In genomic region chr1:150560011-150560438, GRCh38 we compare ENCODE assay signal across 9 cellular contexts. TPM values are rescaled to one million over a fixed set of nuclear protein-coding genes. Genes with fewer than 3 reads are reported as not detected.
DNase-seq lines count a peak whose midpoint lies in the region; ATAC-seq, FAIRE-seq and TF ChIP-seq lines count a peak whose summit lies in the region.
"Had no signal": no experiment of that assay in that cellular context is flagged by ENCODE, and none has a peak within 500 bp of the region (broad histone marks: within the 10 kb centered on the region; RNA-seq: fewer than 3 reads in every experiment).

No MANE protein-coding gene starts in this region.

- CTCF ChIA-PET in GM12878 (lab: Yijun Ruan, JAX), result interaction anchor here (0.6 to 13.7 kb wide), 52 partner anchors 9 to 446 kb away, joined by 3 to 390 read pairs (median 5); partner anchors contain the start of genes ANXA9, CA14, CTSS and ENSA

- peak; percentile 92 to 99 (median 96) for TF ChIP-seq CTCF in GM12878 (IDR thresholded peaks at IDR 0.05 in 2 of 3, conservative IDR thresholded peaks at IDR 0.05 in 1 of 3; ENCODE audit: control insufficient read depth in 2 of 3, extremely low read depth in 1 of 3, insufficient read depth in 1 of 3, low read depth in 3 of 3, low read length in 3 of 3)

- WGBS in GM12878 (ENCODE audit: insufficient coverage, insufficient replicate concordance, low lambda C conversion rate, missing lambda C conversion rate), result 4% methylated on average over 9 of the region's 9 CpGs

- POLR2A ChIA-PET in GM12878 (lab: Charles Lee), result interaction anchor here (0.5 to 10.5 kb wide), 4 partner anchors 19 to 69 kb away, joined by 3 to 95 read pairs (median 36); partner anchors contain the start of gene ENSA

- H3K4me2 ChIP-seq in GM12878 (ENCODE audit: control insufficient read depth, insufficient read depth), result peak overlapping the region; percentile 97; the same call in 1 of the 2 replicates

- intact Hi-C loops in GM12878 (cut with micrococcal nuclease; ENCODE audit: unreplicated experiment), result loop anchor here (2.0 to 5.0 kb wide), 5 partner anchors 137 to 417 kb away; partner anchors contain the start of genes CTSS, GOLPH3L and SETDB1

- TF ChIP-seq POLR2A in GM12878 (IDR thresholded peaks at IDR 0.05; ENCODE audit: low read depth, low read length), result peak; percentile 16

- ATAC-seq in GM12878, result peak; percentile 42
- ATAC-seq in HG03280 (IDR thresholded peaks at IDR 0.05; ENCODE audit: unreplicated experiment), result no peak
- ATAC-seq in GM19452 (IDR thresholded peaks at IDR 0.05; ENCODE audit: unreplicated experiment), result no peak

- H3K36me3 ChIP-seq in GM12878 (ENCODE audit: control insufficient read depth in 2 of 2, insufficient read depth in 2 of 2, low read length in 1 of 2), result no peaks in the 10 kb centered on the region
- no peaks in the 10 kb centered on the region for H3K36me3 ChIP-seq in iPS-20b (ENCODE audit: insufficient read depth, low read depth, low read length)

- DNase-seq in GDM1 (lab: John Stamatoyannopoulos, UW) (peak; percentile 44), NCI-H1092 treated with DMSO at 0.1 percent for 48 hours (lab: John Stamatoyannopoulos, UW) (peak; percentile 71), T-helper 2 cell (peak; percentile 32 to 74 (median 58)), GM12878 (ENCODE audit: low read depth, low spot score) (no peak)

- H3K27ac ChIP-seq in GM12878 (ENCODE audit: control insufficient read depth, insufficient read depth), result no peak overlapping the region
- H3K27ac ChIP-seq in iPS-20b (ENCODE audit: low read length), result no peak overlapping the region
- H3K27ac ChIP-seq in skin epidermis, result peak overlapping the region in 18 of 21 experiments; percentile 98 to 100 (median 100)

- H2AFZ ChIP-seq in GM12878 (ENCODE audit: control insufficient read depth, low read depth, low read length), result no peak overlapping the region

- H3K27me3 ChIP-seq in GM12878 (replicated peaks in 1 of 2; ENCODE audit: control insufficient read depth in 2 of 2, insufficient read depth in 2 of 2, low read length in 1 of 2) (no peaks in the 10 kb centered on the region), iPS-20b (ENCODE audit: insufficient read depth, low read length) (no peaks in the 10 kb centered on the region)

- H4K20me1 ChIP-seq in GM12878 (ENCODE audit: control insufficient read depth, insufficient read depth), result no peaks in the 10 kb centered on the region

- no TSS peak for BruUV-seq in GM12878 (replicated peaks; lab: Mats Ljungman, UMichigan)

- H3K9ac ChIP-seq in GM12878 (ENCODE audit: control insufficient read depth, insufficient read depth, low read length), result no peak overlapping the region
- peak overlapping the region; percentile 92; the same call in 1 of the 2 replicates for H3K9ac ChIP-seq in iPS-20b (ENCODE audit: low read depth, low read length)

- in situ Hi-C loops in GM12878 (cut with MboI), result no loop called here

- H3K4me1 ChIP-seq in GM12878 (ENCODE audit: control insufficient read depth, insufficient read depth, low read length) (peaks cover 22% of the 10 kb centered on the region), iPS-20b (ENCODE audit: insufficient read depth, low read length) (peaks cover 28% of the 10 kb centered on the region)

- FAIRE-seq in GM12878 (lab: Jason Lieb, UNC), result peak; percentile 68
- FAIRE-seq: endometrium had no signal

- peak; percentile 60 for TF ChIP-seq RAD21 in GM12878 (IDR thresholded peaks at IDR 0.05; ENCODE audit: insufficient read depth, low read depth, low read length)

- H3K79me2 ChIP-seq in GM12878 (ENCODE audit: control insufficient read depth, insufficient read depth, low read length), result peaks cover 27% of the 10 kb centered on the region

- no peak overlapping the region for H3K4me3 ChIP-seq in GM12878
- no peak overlapping the region for H3K4me3 ChIP-seq in iPS-20b (ENCODE audit: low read length)
- peak overlapping the region in 1 of 7 experiments; percentile 44 for H3K4me3 ChIP-seq in skin epidermis

- no peak for TF ChIP-seq EP300 in GM12878 (IDR thresholded peaks at IDR 0.05; ENCODE audit: borderline replicate concordance in 1 of 2, control insufficient read depth in 1 of 2, low read depth in 2 of 2, low read length in 2 of 2)

- RAD21 ChIA-PET in GM12878 (lab: Charles Lee; ENCODE audit: unreplicated experiment), result interaction anchor here (1.0 to 12.1 kb wide), 16 partner anchors 16 to 436 kb away, joined by 3 to 387 read pairs (median 5); partner anchors contain the start of genes ENSA, FALEC, GOLPH3L and MCL1

- SMC1A ChIA-PET in GM12878 (lab: Charles Lee; ENCODE audit: uncharacterized antibody, unreplicated experiment), result interaction anchor here (0.6 to 12.5 kb wide), 15 partner anchors 8 to 387 kb away, joined by 3 to 388 read pairs (median 3); partner anchors contain the start of genes ENSA, FALEC and MCL1

- H3K9me3 ChIP-seq in GM12878 (replicated peaks; ENCODE audit: control insufficient read depth, insufficient read depth, low read length), result no peaks in the 10 kb centered on the region
- H3K9me3 ChIP-seq in iPS-20b (ENCODE audit: insufficient read depth, low read depth, low read length), result no peaks in the 10 kb centered on the region

RNA-seq across cellular contexts. Expression of gene ADAMTSL4, which starts 10.8 kb away (rescaled TPM):
- not detected in 2 replicates for total RNA-seq in GM12878 (2013; cell fraction: nucleolus; rRNA removed)
- total RNA-seq in GM12878 (2014; rRNA removed), result not detected in 2 replicates
- not detected in 2 replicates for total RNA-seq in GM12878 (2014; rRNA removed; fragmentation: Illumina TruSeq; extraction: Trizol)
- total RNA-seq in GM12878 (2021), result 0.15 and 0.21 TPM in 2 replicates
- 0.35 TPM for polyA plus RNA-seq in GM12878 (2011; ENCODE audit: low read depth)
- polyA plus RNA-seq in GM12878 (2011; rRNA removed), result not detected in 2 replicates
- not detected in 2 replicates for polyA plus RNA-seq in GM12878 (2011; cell fraction: cytosol; rRNA removed)
- 0.06 and 0.15 TPM in 2 replicates for polyA plus RNA-seq in GM12878 (2011; cell fraction: nucleus; rRNA removed)
- polyA plus RNA-seq in GM12878 (2012), result 0.13 and 0.49 TPM in 2 replicates
- polyA plus RNA-seq in GM12878 (2014; fragmentation: Illumina TruSeq; extraction: Trizol), result not detected in 2 replicates
- polyA plus RNA-seq in GM12878 (2014; fragmentation: Nextera tagmentation; extraction: Ambion mirVana), result under 1 TPM; 0.04 to 0.05 TPM
- not detected in 2 replicates for polyA plus RNA-seq in GM12878 (2014; rRNA removed)
- polyA plus RNA-seq in GM12878 (2016; fragmentation: Nextera tagmentation; extraction: Ambion mirVana), result under 1 TPM; 0.04 to 0.09 TPM
- 0.07 TPM in 1 of 2 replicates, not detected in the other for polyA minus RNA-seq in GM12878 (2011; rRNA and poly(A)+ RNA removed)
- not detected in 2 replicates for polyA minus RNA-seq in GM12878 (2011; cell fraction: cytosol; rRNA and poly(A)+ RNA removed)
- not detected in 2 replicates for polyA minus RNA-seq in GM12878 (2011; cell fraction: nucleus; rRNA and poly(A)+ RNA removed)

RNA-seq across cellular contexts. Expression of gene MCL1, which starts 19.4 kb away (rescaled TPM):
- total RNA-seq in GM12878 (2013; cell fraction: nucleolus; rRNA removed), result 113 and 120 TPM in 2 replicates
- 92.5 and 101 TPM in 2 replicates for total RNA-seq in GM12878 (2014; rRNA removed)
- total RNA-seq in GM12878 (2014; rRNA removed; fragmentation: Illumina TruSeq; extraction: Trizol), result 99.4 and 99.6 TPM in 2 replicates
- total RNA-seq in GM12878 (2021), result 142 and 148 TPM in 2 replicates
- 89.1 TPM for polyA plus RNA-seq in GM12878 (2011; ENCODE audit: low read depth)
- polyA plus RNA-seq in GM12878 (2011; rRNA removed), result 102 and 141 TPM in 2 replicates
- 47.3 and 50.1 TPM in 2 replicates for polyA plus RNA-seq in GM12878 (2011; cell fraction: cytosol; rRNA removed)
- polyA plus RNA-seq in GM12878 (2011; cell fraction: nucleus; rRNA removed), result 96.0 and 105 TPM in 2 replicates
- polyA plus RNA-seq in GM12878 (2012), result 124 and 128 TPM in 2 replicates
- polyA plus RNA-seq in GM12878 (2014; fragmentation: Illumina TruSeq; extraction: Trizol), result 109 and 133 TPM in 2 replicates
- polyA plus RNA-seq in GM12878 (2014; fragmentation: Nextera tagmentation; extraction: Ambion mirVana), result 10 to 100 TPM; 18.1 to 25.5 TPM
- 74.7 and 80.2 TPM in 2 replicates for polyA plus RNA-seq in GM12878 (2014; rRNA removed)
- polyA plus RNA-seq in GM12878 (2016; fragmentation: Nextera tagmentation; extraction: Ambion mirVana), result 10 to 100 TPM; 52.6 to 60.3 TPM
- 86.6 and 103 TPM in 2 replicates for polyA minus RNA-seq in GM12878 (2011; rRNA and poly(A)+ RNA removed)
- 37.0 and 38.8 TPM in 2 replicates for polyA minus RNA-seq in GM12878 (2011; cell fraction: cytosol; rRNA and poly(A)+ RNA removed)
- polyA minus RNA-seq in GM12878 (2011; cell fraction: nucleus; rRNA and poly(A)+ RNA removed), result 89.3 and 122 TPM in 2 replicates

RNA-seq across cellular contexts. Expression of gene FALEC, which starts 44.5 kb away (rescaled TPM):
- total RNA-seq in GM12878 (2013; cell fraction: nucleolus; rRNA removed), result not detected in 2 replicates
- total RNA-seq in GM12878 (2014; rRNA removed) (not detected in 2 replicates), GM12878 (2014; rRNA removed; fragmentation: Illumina TruSeq; extraction: Trizol) (0.31 and 0.37 TPM in 2 replicates), GM12878 (2021) (0.41 TPM in 1 of 2 replicates, not detected in the other)
- polyA plus RNA-seq in GM12878 (2011; ENCODE audit: low read depth), result not detected
- polyA plus RNA-seq in GM12878 (2011; rRNA removed) (0.27 TPM in 1 of 2 replicates, not detected in the other), GM12878 (2014; fragmentation: Illumina TruSeq; extraction: Trizol) (0.40 TPM in 1 of 2 replicates, not detected in the other), GM12878 (2014; fragmentation: Nextera tagmentation; extraction: Ambion mirVana) (under 1 TPM in 1 of 2 experiments, not detected in 1; 0.21 TPM), GM12878 (2014; rRNA removed) (not detected in 2 replicates), GM12878 (2016; fragmentation: Nextera tagmentation; extraction: Ambion mirVana) (under 1 TPM; 0.32 to 0.71 TPM)
- not detected in 2 replicates for polyA plus RNA-seq in GM12878 (2011; cell fraction: cytosol; rRNA removed)
- polyA plus RNA-seq in GM12878 (2011; cell fraction: nucleus; rRNA removed), result 0.27 TPM in 1 of 2 replicates, not detected in the other
- not detected in 2 replicates for polyA plus RNA-seq in GM12878 (2012)
- polyA minus RNA-seq in GM12878 (2011; rRNA and poly(A)+ RNA removed), result not detected in 2 replicates
- polyA minus RNA-seq in GM12878 (2011; cell fraction: cytosol; rRNA and poly(A)+ RNA removed), result not detected in 2 replicates
- polyA minus RNA-seq in GM12878 (2011; cell fraction: nucleus; rRNA and poly(A)+ RNA removed), result 0.60 and 1.2 TPM in 2 replicates

RNA-seq across cellular contexts. Expression of gene ECM1, which starts 52.1 kb away (rescaled TPM):
- 2.4 and 3.7 TPM in 2 replicates for total RNA-seq in GM12878 (2013; cell fraction: nucleolus; rRNA removed)
- total RNA-seq in GM12878 (2014; rRNA removed) (0.22 and 0.34 TPM in 2 replicates), GM12878 (2014; rRNA removed; fragmentation: Illumina TruSeq; extraction: Trizol) (0.28 and 0.36 TPM in 2 replicates), GM12878 (2021) (1.0 and 1.3 TPM in 2 replicates)
- 0.37 TPM for polyA plus RNA-seq in GM12878 (2011; ENCODE audit: low read depth)
- polyA plus RNA-seq in GM12878 (2011; rRNA removed) (0.55 and 1.0 TPM in 2 replicates), GM12878 (2014; fragmentation: Illumina TruSeq; extraction: Trizol) (0.84 and 1.1 TPM in 2 replicates), GM12878 (2014; fragmentation: Nextera tagmentation; extraction: Ambion mirVana) (under 1 TPM; 0.06 to 0.35 TPM), GM12878 (2014; rRNA removed) (0.55 and 0.91 TPM in 2 replicates), GM12878 (2016; fragmentation: Nextera tagmentation; extraction: Ambion mirVana) (1 to 10 TPM in 1 of 2 experiments, under 1 TPM in 1; 0.66 to 1.1 TPM)
- 0.69 and 0.95 TPM in 2 replicates for polyA plus RNA-seq in GM12878 (2011; cell fraction: cytosol; rRNA removed)
- polyA plus RNA-seq in GM12878 (2011; cell fraction: nucleus; rRNA removed), result 8.4 and 8.6 TPM in 2 replicates
- polyA plus RNA-seq in GM12878 (2012), result 0.89 and 1.00 TPM in 2 replicates
- 0.51 and 1.3 TPM in 2 replicates for polyA minus RNA-seq in GM12878 (2011; rRNA and poly(A)+ RNA removed)
- 0.31 TPM in 1 of 2 replicates, not detected in the other for polyA minus RNA-seq in GM12878 (2011; cell fraction: cytosol; rRNA and poly(A)+ RNA removed)
- polyA minus RNA-seq in GM12878 (2011; cell fraction: nucleus; rRNA and poly(A)+ RNA removed), result 1.3 and 1.5 TPM in 2 replicates

Comparison
In these comparisons a context has a peak if more than half of its experiments do, and no peak if none do; other contexts are left out.
1. H3K27ac ChIP-seq: peak in skin epidermis (18 of 21); none in GM12878 (single experiment) and iPS-20b (single experiment).